ENCODE assay signal across 17 cellular contexts in genomic region chr11:96159968-96160367, GRCh38.
"Had no signal": no experiment of that assay in that cellular context is flagged by ENCODE, and none has a peak within 500 bp of the region (broad histone marks: within the 10 kb centered on the region; RNA-seq: fewer than 3 reads in every experiment).

No MANE protein-coding gene starts in this region.

- DNase-seq: activated B cell treated with CpG ODN at 0.5 μM for 24 hours; activated CD4-positive, alpha-beta T cell treated with anti-CD3 and anti-CD28 coated beads for 48 hours; activated CD8-positive, alpha-beta T cell treated with anti-CD3 and anti-CD28 coated beads for 36 hours; erythroblast; mucosa of descending colon; natural killer cell; nucleus accumbens; small intestine; stimulated activated CD4-positive, alpha-beta T cell treated with anti-CD3 and anti-CD28 coated beads, Interleukin-4, amount 100 ng/mL, for 4 hours; stimulated activated CD8-positive, alpha-beta memory T cell treated with anti-CD3 and anti-CD28 coated beads, Interleukin-4, amount 100 ng/mL, for 48 hours; stimulated activated naive CD4-positive, alpha-beta T cell treated with Interleukin-2 at 50 U/mL for 16 hours; substantia nigra had no signal

- H3K9me3 ChIP-seq: gastroesophageal sphincter, mucosa of descending colon, right atrium auricular region, upper lobe of left lung had no signal

- H3K36me3 Mint-ChIP-seq: natural killer cell had no signal

- H3K9me3 Mint-ChIP-seq: activated B cell treated with CpG ODN at 0.5 μM for 24 hours; activated T-helper 1 cell treated with anti-CD3 and anti-CD28 coated beads, Interleukin-12 subunit alpha, Interleukin-12 subunit beta, Interleukin-2, Interleukin-4 antibody, amounts not matched to agents 30 ng/mL and 10 ng/mL and 1 ng/mL, durations not matched to agents 14 hours and 24 hours and 36 hours; natural killer cell had no signal

- H3K27ac Mint-ChIP-seq: activated B cell treated with CpG ODN at 0.5 μM for 24 hours; activated CD8-positive, alpha-beta T cell treated with anti-CD3 and anti-CD28 coated beads for 36 hours; activated T-helper 1 cell treated with anti-CD3 and anti-CD28 coated beads, Interleukin-12 subunit alpha, Interleukin-12 subunit beta, Interleukin-2, Interleukin-4 antibody, amounts not matched to agents 30 ng/mL and 10 ng/mL and 1 ng/mL, durations not matched to agents 14 hours and 24 hours and 36 hours; natural killer cell; progenitor cell of endocrine pancreas had no signal

- H3K27me3 ChIP-seq: gastroesophageal sphincter, right atrium auricular region, upper lobe of left lung had no signal

- H3K27me3 Mint-ChIP-seq: activated B cell treated with CpG ODN at 0.5 μM for 24 hours; activated CD8-positive, alpha-beta T cell treated with anti-CD3 and anti-CD28 coated beads for 36 hours; progenitor cell of endocrine pancreas had no signal

- H3K4me3 Mint-ChIP-seq: activated B cell treated with CpG ODN at 0.5 μM for 24 hours; activated CD8-positive, alpha-beta T cell treated with anti-CD3 and anti-CD28 coated beads for 36 hours; activated T-helper 1 cell treated with anti-CD3 and anti-CD28 coated beads, Interleukin-12 subunit alpha, Interleukin-12 subunit beta, Interleukin-2, Interleukin-4 antibody, amounts not matched to agents 30 ng/mL and 10 ng/mL and 1 ng/mL, durations not matched to agents 14 hours and 24 hours and 36 hours; natural killer cell had no signal

- H3K36me3 ChIP-seq: gastroesophageal sphincter, right atrium auricular region, upper lobe of left lung had no signal

- ATAC-seq: activated CD8-positive, alpha-beta T cell treated with anti-CD3 and anti-CD28 coated beads for 36 hours; gastroesophageal sphincter; mucosa of descending colon; natural killer cell had no signal

- H3K27ac ChIP-seq: right atrium auricular region had no signal

- H3K4me3 ChIP-seq: gastroesophageal sphincter, mucosa of descending colon, right atrium auricular region, upper lobe of left lung had no signal
